ENCODE assay signal across 2 cellular contexts in the genomic region with DNA sequence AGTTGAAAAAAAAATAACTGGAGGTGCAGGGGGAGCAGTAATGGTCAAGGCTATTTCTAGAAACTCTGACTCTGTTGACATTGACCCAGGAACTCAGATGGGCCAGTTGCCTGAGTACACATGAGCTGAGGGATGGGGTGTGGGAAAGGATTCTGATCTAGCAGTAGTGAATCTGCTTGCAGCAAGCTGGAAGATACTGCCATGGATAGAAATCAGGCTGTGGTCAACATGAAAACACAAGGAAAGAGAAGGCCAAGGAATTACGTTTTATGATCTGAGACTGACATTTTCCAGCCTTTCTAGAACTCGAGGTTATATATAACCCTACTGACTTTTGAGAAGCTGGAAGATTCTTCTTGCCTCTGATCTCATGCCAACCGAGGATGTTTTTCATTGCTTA.
A peak's percentile ranks its signal among the peaks of the same experiment; 100 is the strongest.
TF ChIP-seq lines count a peak whose summit lies in the region.

No MANE protein-coding gene starts in this region.

TF ChIP-seq in liver, 16 proteins besides CTCF, POLR2A, EP300 and RAD21 (continued from another document):
- TF ChIP-seq, protein P1, sequence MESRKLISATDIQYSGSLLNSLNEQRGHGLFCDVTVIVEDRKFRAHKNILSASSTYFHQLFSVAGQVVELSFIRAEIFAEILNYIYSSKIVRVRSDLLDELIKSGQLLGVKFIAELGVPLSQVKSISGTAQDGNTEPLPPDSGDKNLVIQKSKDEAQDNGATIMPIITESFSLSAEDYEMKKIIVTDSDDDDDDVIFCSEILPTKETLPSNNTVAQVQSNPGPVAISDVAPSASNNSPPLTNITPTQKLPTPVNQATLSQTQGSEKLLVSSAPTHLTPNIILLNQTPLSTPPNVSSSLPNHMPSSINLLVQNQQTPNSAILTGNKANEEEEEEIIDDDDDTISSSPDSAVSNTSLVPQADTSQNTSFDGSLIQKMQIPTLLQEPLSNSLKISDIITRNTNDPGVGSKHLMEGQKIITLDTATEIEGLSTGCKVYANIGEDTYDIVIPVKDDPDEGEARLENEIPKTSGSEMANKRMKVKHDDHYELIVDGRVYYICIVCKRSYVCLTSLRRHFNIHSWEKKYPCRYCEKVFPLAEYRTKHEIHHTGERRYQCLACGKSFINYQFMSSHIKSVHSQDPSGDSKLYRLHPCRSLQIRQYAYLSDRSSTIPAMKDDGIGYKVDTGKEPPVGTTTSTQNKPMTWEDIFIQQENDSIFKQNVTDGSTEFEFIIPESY (IDR thresholded peaks at IDR 0.05) = no peak
- TF ChIP-seq JUND (IDR thresholded peaks at IDR 0.05) (no peak), FOXA1 (IDR thresholded peaks at IDR 0.05) (peak; percentile 92), NR2F2 (IDR thresholded peaks at IDR 0.05) (no peak), EGR1 (IDR thresholded peaks at IDR 0.05; ENCODE audit: low read depth in 2 of 2) (no peak), YY1 (IDR thresholded peaks at IDR 0.05) (no peak), HNF4A (conservative IDR thresholded peaks at IDR 0.05) (peak; percentile 35 to 53), RXRA (IDR thresholded peaks at IDR 0.05) (peak in 1 of 2 donors; percentile 52), FOXA2 (IDR thresholded peaks at IDR 0.05) (peak; percentile 95), TAF1 (conservative IDR thresholded peaks at IDR 0.05) (no peak), SP1 (IDR thresholded peaks at IDR 0.05) (no peak)
- TF ChIP-seq, protein P2, sequence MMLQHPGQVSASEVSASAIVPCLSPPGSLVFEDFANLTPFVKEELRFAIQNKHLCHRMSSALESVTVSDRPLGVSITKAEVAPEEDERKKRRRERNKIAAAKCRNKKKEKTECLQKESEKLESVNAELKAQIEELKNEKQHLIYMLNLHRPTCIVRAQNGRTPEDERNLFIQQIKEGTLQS (IDR thresholded peaks at IDR 0.05) = no peak
- TF ChIP-seq, protein P3, sequence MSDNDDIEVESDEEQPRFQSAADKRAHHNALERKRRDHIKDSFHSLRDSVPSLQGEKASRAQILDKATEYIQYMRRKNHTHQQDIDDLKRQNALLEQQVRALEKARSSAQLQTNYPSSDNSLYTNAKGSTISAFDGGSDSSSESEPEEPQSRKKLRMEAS (IDR thresholded peaks at IDR 0.05) = no peak
- TF ChIP-seq, protein P4, sequence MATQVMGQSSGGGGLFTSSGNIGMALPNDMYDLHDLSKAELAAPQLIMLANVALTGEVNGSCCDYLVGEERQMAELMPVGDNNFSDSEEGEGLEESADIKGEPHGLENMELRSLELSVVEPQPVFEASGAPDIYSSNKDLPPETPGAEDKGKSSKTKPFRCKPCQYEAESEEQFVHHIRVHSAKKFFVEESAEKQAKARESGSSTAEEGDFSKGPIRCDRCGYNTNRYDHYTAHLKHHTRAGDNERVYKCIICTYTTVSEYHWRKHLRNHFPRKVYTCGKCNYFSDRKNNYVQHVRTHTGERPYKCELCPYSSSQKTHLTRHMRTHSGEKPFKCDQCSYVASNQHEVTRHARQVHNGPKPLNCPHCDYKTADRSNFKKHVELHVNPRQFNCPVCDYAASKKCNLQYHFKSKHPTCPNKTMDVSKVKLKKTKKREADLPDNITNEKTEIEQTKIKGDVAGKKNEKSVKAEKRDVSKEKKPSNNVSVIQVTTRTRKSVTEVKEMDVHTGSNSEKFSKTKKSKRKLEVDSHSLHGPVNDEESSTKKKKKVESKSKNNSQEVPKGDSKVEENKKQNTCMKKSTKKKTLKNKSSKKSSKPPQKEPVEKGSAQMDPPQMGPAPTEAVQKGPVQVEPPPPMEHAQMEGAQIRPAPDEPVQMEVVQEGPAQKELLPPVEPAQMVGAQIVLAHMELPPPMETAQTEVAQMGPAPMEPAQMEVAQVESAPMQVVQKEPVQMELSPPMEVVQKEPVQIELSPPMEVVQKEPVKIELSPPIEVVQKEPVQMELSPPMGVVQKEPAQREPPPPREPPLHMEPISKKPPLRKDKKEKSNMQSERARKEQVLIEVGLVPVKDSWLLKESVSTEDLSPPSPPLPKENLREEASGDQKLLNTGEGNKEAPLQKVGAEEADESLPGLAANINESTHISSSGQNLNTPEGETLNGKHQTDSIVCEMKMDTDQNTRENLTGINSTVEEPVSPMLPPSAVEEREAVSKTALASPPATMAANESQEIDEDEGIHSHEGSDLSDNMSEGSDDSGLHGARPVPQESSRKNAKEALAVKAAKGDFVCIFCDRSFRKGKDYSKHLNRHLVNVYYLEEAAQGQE (IDR thresholded peaks at IDR 0.05) = no peak

TF ChIP-seq in HepG2, 621 proteins besides CTCF, POLR2A, EP300 and RAD21 (continued from another document):
- TF ChIP-seq MYC (CRISPR knock-in tag; IDR thresholded peaks at IDR 0.05; ENCODE audit: borderline replicate concordance) (no peak), TRIM24 (CRISPR knock-in tag; IDR thresholded peaks at IDR 0.05) (no peak), ZNF143 (CRISPR knock-in tag; IDR thresholded peaks at IDR 0.05) (no peak), SOX13 (IDR thresholded peaks at IDR 0.05) (no peak), SOX13 (CRISPR knock-in tag; conservative IDR thresholded peaks at IDR 0.05 in 1 of 2, IDR thresholded peaks at IDR 0.05 in 1 of 2) (no peak)
